Comparison of ENCODE assay signal across 1 cellular context in genomic region chr6:29965873-29966601, GRCh38.
A peak's percentile ranks its signal among the peaks of the same experiment; 100 is the strongest.
TF ChIP-seq lines count a peak whose summit lies in the region.

No MANE protein-coding gene starts in this region.

TF ChIP-seq in HepG2, 621 proteins besides CTCF, POLR2A, EP300 and RAD21 (continued from another document and continues in another):
- peak; percentile 38 for TF ChIP-seq UBTF (CRISPR knock-in tag; IDR thresholded peaks at IDR 0.05)
- TF ChIP-seq SOX6 (IDR thresholded peaks at IDR 0.05): no peak
- TF ChIP-seq SOX6 (CRISPR knock-in tag; IDR thresholded peaks at IDR 0.05): peak; percentile 53
- TF ChIP-seq ZNF12 (CRISPR knock-in tag; IDR thresholded peaks at IDR 0.05): peak; percentile 75
- peak; percentile 76; the same call in 1 of the 2 replicates for TF ChIP-seq AHDC1 (CRISPR knock-in tag; IDR thresholded peaks at IDR 0.05; ENCODE audit: borderline replicate concordance)
- peak; percentile 86; the same call in 1 of the 2 replicates for TF ChIP-seq MEIS1 (CRISPR knock-in tag; IDR thresholded peaks at IDR 0.05; ENCODE audit: borderline replicate concordance)
- peak; percentile 72; the same call in 1 of the 2 replicates for TF ChIP-seq KAT8 (CRISPR knock-in tag; IDR thresholded peaks at IDR 0.05)
- TF ChIP-seq AKNA (CRISPR knock-in tag; IDR thresholded peaks at IDR 0.05; ENCODE audit: borderline replicate concordance): no peak
- 0 out of 2 replicates have a peak, but pooled peaks have one; percentile 35 for TF ChIP-seq ZZZ3 (CRISPR knock-in tag; IDR thresholded peaks at IDR 0.05; ENCODE audit: borderline replicate concordance)
- TF ChIP-seq BHLHE40 (IDR thresholded peaks at IDR 0.05; ENCODE audit: low read length): 0 out of 2 replicates have a peak, but pooled peaks have one; percentile 48
- TF ChIP-seq E2F5 (CRISPR knock-in tag; conservative IDR thresholded peaks at IDR 0.05): no peak
- 0 out of 2 replicates have a peak, but pooled peaks have one; percentile 40 for TF ChIP-seq ZNF543 (CRISPR knock-in tag; IDR thresholded peaks at IDR 0.05)
- peak; percentile 74 for TF ChIP-seq TBX2 (CRISPR knock-in tag; IDR thresholded peaks at IDR 0.05; ENCODE audit: borderline replicate concordance)
- no peak for TF ChIP-seq NRL (CRISPR knock-in tag; IDR thresholded peaks at IDR 0.05; ENCODE audit: borderline replicate concordance)
- TF ChIP-seq ZNF33A (CRISPR knock-in tag; IDR thresholded peaks at IDR 0.05; ENCODE audit: borderline replicate concordance): 0 out of 2 replicates have a peak, but pooled peaks have one; percentile 48
- TF ChIP-seq DRAP1 (CRISPR knock-in tag; IDR thresholded peaks at IDR 0.05): peak; percentile 73
- no peak for TF ChIP-seq ZNF407 (CRISPR knock-in tag; IDR thresholded peaks at IDR 0.05; ENCODE audit: not compliant biosample characterization)
- TF ChIP-seq HNF4A (CRISPR knock-in tag; IDR thresholded peaks at IDR 0.05): peak; percentile 26; the same call in 1 of the 2 replicates
- TF ChIP-seq IKZF5 (CRISPR knock-in tag; IDR thresholded peaks at IDR 0.05): peak; percentile 77
- TF ChIP-seq ZKSCAN8 (CRISPR knock-in tag; IDR thresholded peaks at IDR 0.05; ENCODE audit: borderline replicate concordance): 0 out of 2 replicates have a peak, but pooled peaks have one; percentile 39
- no peak for TF ChIP-seq JUND (CRISPR knock-in tag; IDR thresholded peaks at IDR 0.05)
- TF ChIP-seq KDM5A (IDR thresholded peaks at IDR 0.05; ENCODE audit: borderline replicate concordance, low read length): no peak
- no peak for TF ChIP-seq ZFP36 (IDR thresholded peaks at IDR 0.05; ENCODE audit: borderline replicate concordance, low read depth, low read length, partially characterized antibody)
- TF ChIP-seq ELF3 (CRISPR knock-in tag; IDR thresholded peaks at IDR 0.05): peak; percentile 52
- peak; percentile 29; the same call in 1 of the 2 replicates for TF ChIP-seq ZNF816 (CRISPR knock-in tag; IDR thresholded peaks at IDR 0.05; ENCODE audit: borderline replicate concordance)
- TF ChIP-seq ZNF331 (CRISPR knock-in tag; IDR thresholded peaks at IDR 0.05): peak; percentile 9; the same call in 1 of the 2 replicates
- no peak for TF ChIP-seq ZNF333 (CRISPR knock-in tag; IDR thresholded peaks at IDR 0.05; ENCODE audit: borderline replicate concordance)
- peak; percentile 66; the same call in 1 of the 2 replicates for TF ChIP-seq NFIC (IDR thresholded peaks at IDR 0.05; ENCODE audit: low read length)
- peak; percentile 82; the same call in 1 of the 2 replicates for TF ChIP-seq ETV5 (CRISPR knock-in tag; IDR thresholded peaks at IDR 0.05; ENCODE audit: borderline replicate concordance)
- peak; percentile 73 for TF ChIP-seq FOSL2 (CRISPR knock-in tag; IDR thresholded peaks at IDR 0.05)
- no peak for TF ChIP-seq SRF (IDR thresholded peaks at IDR 0.05; ENCODE audit: low read depth, low read length)
